ENCODE assay signal across 8 cellular contexts in the genomic region with DNA sequence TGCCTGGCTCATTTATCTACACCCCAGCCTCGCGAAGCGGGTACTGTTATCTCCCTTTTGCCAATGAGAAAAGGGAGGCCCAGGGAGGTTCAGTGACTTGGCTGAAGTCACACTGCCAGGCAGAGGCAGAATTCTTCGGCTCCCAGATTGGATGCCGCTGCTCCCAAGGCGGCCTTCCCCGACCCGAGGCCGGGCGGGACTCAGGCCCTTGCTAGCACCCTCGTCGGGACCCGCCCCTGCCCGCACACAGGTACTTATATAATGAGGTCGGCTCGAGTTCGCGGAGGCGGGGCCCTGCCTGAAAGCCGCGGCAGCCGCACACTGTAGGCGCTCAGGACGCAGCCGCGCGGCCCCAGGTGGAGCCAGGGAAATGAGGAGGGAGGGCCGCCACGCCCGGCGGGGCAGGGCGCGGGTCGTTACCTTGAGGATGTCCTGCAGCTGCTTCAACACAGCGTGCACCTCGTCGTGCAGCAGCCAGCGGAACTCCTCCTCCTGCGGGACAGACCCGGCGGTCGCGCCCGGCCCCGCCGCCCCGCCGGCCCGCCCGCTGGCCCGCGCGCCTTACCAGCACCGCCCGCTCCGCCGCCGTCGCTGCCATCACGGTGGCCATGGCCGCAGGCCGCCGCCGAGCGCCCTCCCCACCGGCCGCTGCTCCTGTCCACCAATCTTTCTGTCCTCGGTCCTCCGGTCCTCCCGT. TPM values are rescaled to one million over a fixed set of nuclear protein-coding genes. Genes with fewer than 3 reads are reported as not detected.
DNase-seq lines count a peak whose midpoint lies in the region; TF ChIP-seq lines count a peak whose summit lies in the region.

A gene with protein sequence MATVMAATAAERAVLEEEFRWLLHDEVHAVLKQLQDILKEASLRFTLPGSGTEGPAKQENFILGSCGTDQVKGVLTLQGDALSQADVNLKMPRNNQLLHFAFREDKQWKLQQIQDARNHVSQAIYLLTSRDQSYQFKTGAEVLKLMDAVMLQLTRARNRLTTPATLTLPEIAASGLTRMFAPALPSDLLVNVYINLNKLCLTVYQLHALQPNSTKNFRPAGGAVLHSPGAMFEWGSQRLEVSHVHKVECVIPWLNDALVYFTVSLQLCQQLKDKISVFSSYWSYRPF (minus strand): TSS at position 672 of the 697 bp plus-strand sequence. CDS start 62 bp downstream, at position 610.

- DNase-seq in ELF-1 (ENCODE audit: low read depth, low spot score) (peak; percentile 95), H4 (ENCODE audit: low spot score) (peak; percentile 65), LHCN-M2 (ENCODE audit: low read depth) (peak; percentile 19), SHP77 (lab: John Stamatoyannopoulos, UW) (peak; percentile 69 to 87), globus pallidus (ENCODE audit: low spot score) (peak; percentile 42), occipital lobe (lab: John Stamatoyannopoulos, UW) (peak; percentile 59), suprapubic skin (ENCODE audit: low spot score in 2 of 2) (peak in 1 of 2 donors; percentile 89)
- DNase-seq in activated naive CD4-positive, alpha-beta T cell treated with Interleukin-2 at 50 U/mL for 16 hours, result peak; percentile 80

- peak within 1 kb of the TSS; percentile 82 for H3K27ac ChIP-seq in suprapubic skin

- peak within 1 kb of the TSS; percentile 93 for H3K4me3 ChIP-seq in suprapubic skin

- 0% methylated on average over 32 of the region's 70 CpGs for WGBS in suprapubic skin

- no peak for TF ChIP-seq POLR2A in suprapubic skin (IDR thresholded peaks at IDR 0.05)

- no peak for TF ChIP-seq CTCF in suprapubic skin (IDR thresholded peaks at IDR 0.05)

- H3K4me1 ChIP-seq in suprapubic skin, result peaks cover 29% of the 10 kb centered on the region

- TF ChIP-seq EP300 in suprapubic skin (IDR thresholded peaks at IDR 0.05), result no peak

- H3K27me3 ChIP-seq in suprapubic skin, result no peaks in the 10 kb centered on the region

- H3K36me3 ChIP-seq in suprapubic skin, result peaks cover 49% of the 10 kb centered on the region

- no peaks in the 10 kb centered on the region for H3K9me3 ChIP-seq in suprapubic skin

RNA-seq across cellular contexts. Expression of the gene that starts here (rescaled TPM):
- total RNA-seq in H4 (2014; rRNA removed; shearing (Covaris generic)), result 14.7 and 17.1 TPM in 2 replicates
- total RNA-seq in LHCN-M2 (2014; rRNA removed), result 17.8 and 25.8 TPM in 2 replicates
- 23.6 TPM for polyA plus RNA-seq in LHCN-M2 (2012)
- total RNA-seq in occipital lobe, result 38.7 TPM
- 10 to 100 TPM in 3 of 4 donors, 1 to 10 TPM in 1; 9.8 to 16.1 (median 12.2) TPM for total RNA-seq in suprapubic skin
